ENCODE assay signal across 1 cellular context in genomic region chr17:17447264-17447663, GRCh38.
TF ChIP-seq lines count a peak whose summit lies in the region.

No MANE protein-coding gene starts in this region.

TF ChIP-seq in HepG2, 621 proteins besides CTCF, POLR2A, EP300 and RAD21:
- 0 out of 2 replicates have a peak, but pooled peaks have one; percentile 3 for TF ChIP-seq ELF4 (CRISPR knock-in tag; IDR thresholded peaks at IDR 0.05; ENCODE audit: borderline replicate concordance)
- TF ChIP-seq TOPORS (CRISPR knock-in tag; IDR thresholded peaks at IDR 0.05), result 0 out of 2 replicates have a peak, but pooled peaks have one; percentile 34
- TF ChIP-seq NR2C2 (CRISPR knock-in tag; IDR thresholded peaks at IDR 0.05; ENCODE audit: borderline replicate concordance), result peak; percentile 52; the same call in 1 of the 2 replicates
- no peak for TF ChIP-seq ZNF747 (CRISPR knock-in tag; IDR thresholded peaks at IDR 0.05; ENCODE audit: borderline replicate concordance)
- peak; percentile 52; the same call in 1 of the 2 replicates for TF ChIP-seq ZFX (CRISPR knock-in tag; IDR thresholded peaks at IDR 0.05; ENCODE audit: low read depth)
- TF ChIP-seq ARID5B (CRISPR knock-in tag; IDR thresholded peaks at IDR 0.05), result peak; percentile 30; the same call in 1 of the 2 replicates
- TF ChIP-seq HNF4A (CRISPR knock-in tag; IDR thresholded peaks at IDR 0.05), result peak; percentile 79
- TF ChIP-seq ESRRA (CRISPR knock-in tag; IDR thresholded peaks at IDR 0.05; ENCODE audit: low read depth), result peak; percentile 59; the same call in 1 of the 2 replicates
- TF ChIP-seq ARNTL (CRISPR knock-in tag; IDR thresholded peaks at IDR 0.05), result 0 out of 2 replicates have a peak, but pooled peaks have one; percentile 25
- peak; percentile 76 for TF ChIP-seq ZBTB37 (CRISPR knock-in tag; IDR thresholded peaks at IDR 0.05)
- peak; percentile 31; the same call in 1 of the 2 replicates for TF ChIP-seq BCL6 (CRISPR knock-in tag; IDR thresholded peaks at IDR 0.05)
- peak; percentile 69; the same call in 1 of the 2 replicates for TF ChIP-seq ZNF333 (CRISPR knock-in tag; IDR thresholded peaks at IDR 0.05; ENCODE audit: borderline replicate concordance)
- no peak for TF ChIP-seq ZSCAN5A (CRISPR knock-in tag; IDR thresholded peaks at IDR 0.05; ENCODE audit: borderline replicate concordance)
- no peak for TF ChIP-seq MBNL3 (CRISPR knock-in tag; conservative IDR thresholded peaks at IDR 0.05)
- no peak for TF ChIP-seq AHDC1 (CRISPR knock-in tag; IDR thresholded peaks at IDR 0.05; ENCODE audit: borderline replicate concordance)
- 0 out of 2 replicates have a peak, but pooled peaks have one; percentile 6 for TF ChIP-seq POGK (CRISPR knock-in tag; conservative IDR thresholded peaks at IDR 0.05)
- TF ChIP-seq ZNF512B (CRISPR knock-in tag; IDR thresholded peaks at IDR 0.05; ENCODE audit: borderline replicate concordance), result no peak
- TF ChIP-seq HNF4G (IDR thresholded peaks at IDR 0.05; ENCODE audit: borderline replicate concordance, low read depth, low read length), result peak; percentile 50; the same call in 1 of the 2 replicates
- TF ChIP-seq HNF4G (CRISPR knock-in tag; IDR thresholded peaks at IDR 0.05; ENCODE audit: borderline replicate concordance, low read depth), result no peak
- peak in 1 of 2 experiments; percentile 54; a peak in 1 of 4 replicates for TF ChIP-seq NR2F1 (CRISPR knock-in tag; IDR thresholded peaks at IDR 0.05)
- peak; percentile 88; the same call in 1 of the 2 replicates for TF ChIP-seq HIC2 (CRISPR knock-in tag; IDR thresholded peaks at IDR 0.05; ENCODE audit: low read depth)
- 0 out of 2 replicates have a peak, but pooled peaks have one; percentile 58 for TF ChIP-seq CAMTA2 (CRISPR knock-in tag; IDR thresholded peaks at IDR 0.05; ENCODE audit: borderline replicate concordance)
- no peak for TF ChIP-seq KAT8 (CRISPR knock-in tag; IDR thresholded peaks at IDR 0.05)
- 0 out of 2 replicates have a peak, but pooled peaks have one; percentile 29 for TF ChIP-seq BORCS8-MEF2B (CRISPR knock-in tag; IDR thresholded peaks at IDR 0.05)
- TF ChIP-seq NR2F6 (IDR thresholded peaks at IDR 0.05), result peak; percentile 64
- peak; percentile 58 for TF ChIP-seq NR2F6 (CRISPR knock-in tag; IDR thresholded peaks at IDR 0.05)
- TF ChIP-seq RARA (CRISPR knock-in tag; IDR thresholded peaks at IDR 0.05), result peak; percentile 70
- TF ChIP-seq ETV5 (CRISPR knock-in tag; IDR thresholded peaks at IDR 0.05; ENCODE audit: borderline replicate concordance), result no peak
- no peak for TF ChIP-seq ZMYM2 (CRISPR knock-in tag; IDR thresholded peaks at IDR 0.05)
- TF ChIP-seq PRDM15 (CRISPR knock-in tag; IDR thresholded peaks at IDR 0.05), result peak; percentile 64; the same call in 1 of the 2 replicates
- 0 out of 2 replicates have a peak, but pooled peaks have one; percentile 28 for TF ChIP-seq TARDBP (CRISPR knock-in tag; IDR thresholded peaks at IDR 0.05)
TF ChIP-seq in HepG2: peak in this region for 21.
